In genomic region chr1:162678439-162678838, GRCh38 we compare ENCODE assay signal across 11 cellular contexts. TPM values are rescaled to one million over a fixed set of nuclear protein-coding genes. Genes with fewer than 3 reads are reported as not detected.
A peak's percentile ranks its signal among the peaks of the same experiment; 100 is the strongest.
DNase-seq lines count a peak whose midpoint lies in the region; FAIRE-seq and TF ChIP-seq lines count a peak whose summit lies in the region.
"Had no signal": no experiment of that assay in that cellular context is flagged by ENCODE, and none has a peak within 500 bp of the region (broad histone marks: within the 10 kb centered on the region; RNA-seq: fewer than 3 reads in every experiment).

No MANE protein-coding gene starts in this region.

- intact Hi-C loops in esophagus squamous epithelium (cut with DNase I): no loop called here

- no peaks in the 10 kb centered on the region for H3K27me3 ChIP-seq in esophagus squamous epithelium

- no peaks in the 10 kb centered on the region for H3K36me3 ChIP-seq in esophagus squamous epithelium

- CTCF ChIA-PET in HEK293T (lab: Yijun Ruan, JAX): no interaction called here

- FAIRE-seq in A204.1 (lab: Jason Lieb, UNC): peak; percentile 91

- no peaks in the 10 kb centered on the region for H3K9me3 ChIP-seq in esophagus squamous epithelium

- 33 to 57% methylated on average over 1 to 4 of the region's 4 CpGs for WGBS in esophagus squamous epithelium, 2 donors

- no peak for TF ChIP-seq POLR2A in esophagus squamous epithelium (IDR thresholded peaks at IDR 0.05)

- no peak for TF ChIP-seq CTCF in esophagus squamous epithelium (IDR thresholded peaks at IDR 0.05)

- peaks cover 0 to 57% (median 36%) of the 10 kb centered on the region in 3 donors for H3K4me1 ChIP-seq in esophagus squamous epithelium

- H3K27ac ChIP-seq in esophagus squamous epithelium: peak overlapping the region in 3 of 4 donors; percentile 2 to 65 (median 43)

- POLR2A ChIA-PET in HEK293T (lab: Yijun Ruan, JAX): no interaction called here

- DNase-seq in NCI-H226: peak; percentile 77
- DNase-seq in esophagus squamous epithelium (lab: John Stamatoyannopoulos, UW): no peak
- peak; percentile 66 for DNase-seq in mucosa of gallbladder (ENCODE audit: low spot score)
- no peak for DNase-seq in NCI-H2196 treated with DMSO at 0.1 percent for 48 hours (lab: John Stamatoyannopoulos, UW; ENCODE audit: unreplicated experiment)
- DNase-seq in stimulated activated CD4-positive, alpha-beta T cell treated with anti-CD3 and anti-CD28 coated beads, Interleukin-4, amount 100 ng/mL, for 1 hour: no peak
- no peak for DNase-seq in HEK293T (ENCODE audit: extremely low spot score)
- DNase-seq in NCI-H1092 treated with DMSO at 0.1 percent for 48 hours (lab: John Stamatoyannopoulos, UW): no peak
- DNase-seq: caudate nucleus, occipital lobe, T-helper 1 cell had no signal

- no peak overlapping the region for H3K4me3 ChIP-seq in esophagus squamous epithelium

TF ChIP-seq in HEK293T, 16 proteins besides CTCF, POLR2A, EP300 and RAD21:
- TF ChIP-seq LEF1 (IDR thresholded peaks at IDR 0.05; ENCODE audit: borderline replicate concordance): no peak

RNA-seq across cellular contexts. Expression of gene DDR2, which starts 46.2 kb away (rescaled TPM):
- total RNA-seq in esophagus squamous epithelium: 10 to 100 TPM in 2 of 4 donors, 1 to 10 TPM in 2; 1.5 to 88.1 (median 15.9) TPM
- 48.3 TPM for total RNA-seq in mucosa of gallbladder

Comparison
In these comparisons a context has a peak if more than half of its experiments do, and no peak if none do; other contexts are left out.
1. DNase-seq: peak in NCI-H226 (single experiment) and mucosa of gallbladder (single experiment); none in esophagus squamous epithelium (single experiment), NCI-H2196 treated with DMSO at 0.1 percent for 48 hours (single experiment), stimulated activated CD4-positive, alpha-beta T cell treated with anti-CD3 and anti-CD28 coated beads, Interleukin-4, amount 100 ng/mL, for 1 hour (single experiment), HEK293T (single experiment) and NCI-H1092 treated with DMSO at 0.1 percent for 48 hours (single experiment).